ENCODE assay signal across 9 cellular contexts in the genomic region with DNA sequence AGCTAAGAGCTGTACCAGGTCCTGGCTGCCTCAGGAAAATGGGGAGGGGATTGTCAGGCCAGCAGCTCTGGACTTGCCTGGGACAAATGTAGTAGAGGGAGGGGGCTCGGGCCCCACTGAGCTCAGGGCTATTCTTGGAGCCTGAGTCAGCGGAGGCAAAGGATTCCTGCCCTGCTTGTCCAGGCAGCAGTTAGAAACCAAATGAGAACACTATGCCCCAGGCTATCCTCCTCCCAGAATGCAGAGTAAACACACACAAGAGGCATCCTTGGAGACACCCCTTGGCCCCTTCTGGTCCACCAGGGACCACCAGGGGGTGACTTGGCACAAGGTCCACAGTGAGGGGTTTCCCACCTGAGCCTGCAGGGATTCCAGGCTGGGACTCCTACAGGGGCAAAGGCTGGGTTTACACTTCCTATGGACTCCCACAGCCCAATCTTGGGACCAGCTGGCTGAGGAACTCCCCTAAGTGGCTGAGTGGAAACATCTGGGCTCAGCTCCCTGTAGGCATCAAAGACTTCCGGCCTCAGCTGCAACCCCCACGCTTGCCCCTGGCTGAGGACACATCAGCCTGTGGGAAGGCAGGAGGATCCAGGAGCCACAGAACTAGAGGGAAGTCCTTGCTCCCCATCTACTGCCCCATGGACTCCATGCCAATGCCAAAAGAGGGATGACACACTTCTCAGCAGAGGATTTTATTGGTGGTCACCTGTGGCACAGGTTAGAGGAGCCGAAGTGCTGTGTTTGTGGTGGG. TPM values are rescaled to one million over a fixed set of nuclear protein-coding genes. Genes with fewer than 3 reads are reported as not detected.
DNase-seq lines count a peak whose midpoint lies in the region; ATAC-seq and TF ChIP-seq lines count a peak whose summit lies in the region.
"Had no signal": no experiment of that assay in that cellular context is flagged by ENCODE, and none has a peak within 500 bp of the region (broad histone marks: within the 10 kb centered on the region; RNA-seq: fewer than 3 reads in every experiment).

No MANE protein-coding gene starts in this region.

- no peak overlapping the region for H4K12ac ChIP-seq in trophoblast cell (ENCODE audit: low read depth, low read length)

- peaks cover 27 to 38% (median 34%) of the 10 kb centered on the region in 11 experiments for H3K27me3 ChIP-seq in BLaER1 treated with 17β-estradiol and CSF1 and Interleukin-3, amounts not matched to agents 10 nM and 100 nM
- no peaks in the 10 kb centered on the region for H3K27me3 ChIP-seq in trophoblast cell (ENCODE audit: insufficient read depth, low read length)
- no peaks in the 10 kb centered on the region for H3K27me3 ChIP-seq in CD8-positive, alpha-beta memory T cell (ENCODE audit: insufficient read depth, low read length, poor library complexity, severe bottlenecking)
- no peaks in the 10 kb centered on the region for H3K27me3 ChIP-seq in thyroid gland
- H3K27me3 ChIP-seq: adrenal gland had no signal

- POLR2A ChIA-PET in CD8-positive, alpha-beta memory T cell (lab: Charles Lee), result no interaction called here

- H2BK5ac ChIP-seq in trophoblast cell (ENCODE audit: low read depth, low read length, poor library complexity), result peak overlapping the region; percentile 87

- peak overlapping the region in 6 of 11 experiments; percentile 7 to 56 (median 22); a peak in 4 of 22 replicates for H3K9ac ChIP-seq in BLaER1 treated with 17β-estradiol and CSF1 and Interleukin-3, amounts not matched to agents 10 nM and 100 nM
- H3K9ac ChIP-seq in SK-N-MC (ENCODE audit: insufficient read length), result no peak overlapping the region
- no peak overlapping the region for H3K9ac ChIP-seq in trophoblast cell (ENCODE audit: low read length)

- peaks cover 42% of the 10 kb centered on the region for H3K79me1 ChIP-seq in trophoblast cell (ENCODE audit: low read length)

- peak overlapping the region; percentile 83 for H3K18ac ChIP-seq in trophoblast cell (ENCODE audit: low read length)

- H3K4me3 Mint-ChIP-seq in CD8-positive, alpha-beta memory T cell, result no peak overlapping the region

- H3K9me3 Mint-ChIP-seq in CD8-positive, alpha-beta memory T cell, result no peaks in the 10 kb centered on the region

- intact Hi-C loops in thyroid gland (cut with DNase I), result no loop called here

- peak overlapping the region; percentile 88 for H2BK120ac ChIP-seq in trophoblast cell (ENCODE audit: insufficient read depth, low read length, poor library complexity)

- peak overlapping the region; percentile 79 for H4K91ac ChIP-seq in trophoblast cell (ENCODE audit: low read depth, low read length)

- peak overlapping the region; percentile 32 to 85 (median 71); a peak in 21 of 22 replicates for H3K4me2 ChIP-seq in BLaER1 treated with 17β-estradiol and CSF1 and Interleukin-3, amounts not matched to agents 10 nM and 100 nM
- peak overlapping the region; percentile 35 for H3K4me2 ChIP-seq in trophoblast cell (ENCODE audit: low read length)

- no peak overlapping the region for H3K23ac ChIP-seq in trophoblast cell (ENCODE audit: low read length)

- peaks cover 60 to 71% (median 64%) of the 10 kb centered on the region in 11 experiments for H3K36me3 ChIP-seq in BLaER1 treated with 17β-estradiol and CSF1 and Interleukin-3, amounts not matched to agents 10 nM and 100 nM
- H3K36me3 ChIP-seq in SK-N-MC (ENCODE audit: insufficient read depth, low read length) (peaks cover 4% of the 10 kb centered on the region; the same call in 1 of the 2 replicates), trophoblast cell (ENCODE audit: control insufficient read depth in 1 of 2, insufficient read depth in 2 of 2, low read length in 2 of 2) (peaks cover 55 to 61% of the 10 kb centered on the region in 2 experiments), thyroid gland (peaks cover 48 to 59% of the 10 kb centered on the region in 2 donors)
- peaks cover 33% of the 10 kb centered on the region for H3K36me3 ChIP-seq in CD8-positive, alpha-beta memory T cell (ENCODE audit: insufficient read depth, low read length)

- peaks cover 0 to 64% (median 13%) of the 10 kb centered on the region in 3 donors for H3K36me3 Mint-ChIP-seq in CD8-positive, alpha-beta memory T cell

- peak overlapping the region; percentile 16 for H2AK5ac ChIP-seq in trophoblast cell (ENCODE audit: low read length)

- WGBS in trophoblast cell (ENCODE audit: extremely low coverage, insufficient coverage, insufficient read length), result no CpG with 5 or more reads among the region's 5 CpGs
- WGBS in thyroid gland, 2 donors, result 78 to 90% methylated on average over 2 to 5 of the region's 5 CpGs

- H4K8ac ChIP-seq in trophoblast cell (ENCODE audit: low read depth, low read length), result peak overlapping the region; percentile 17

- CTCF ChIA-PET in CD8-positive, alpha-beta memory T cell (lab: Charles Lee), result interaction anchor here (0.5 to 1.7 kb wide), 2 partner anchors 11 to 92 kb away, joined by 3 to 4 read pairs; a partner anchor contains a TSS

- H3K4ac ChIP-seq in trophoblast cell (ENCODE audit: low read depth, low read length), result no peak overlapping the region

- no peak for TF ChIP-seq CTCF in thyroid gland (IDR thresholded peaks at IDR 0.05)

- peak overlapping the region; percentile 86 for H3K14ac ChIP-seq in trophoblast cell (ENCODE audit: low read length)

- H3K79me2 ChIP-seq in trophoblast cell (ENCODE audit: control insufficient read depth, insufficient read depth, low read length, poor library complexity), result peaks cover 14% of the 10 kb centered on the region

- no peak overlapping the region for H2AFZ ChIP-seq in trophoblast cell (ENCODE audit: insufficient read depth, low read length, poor library complexity)

- peaks cover 0 to 11% (median 2%) of the 10 kb centered on the region in 3 donors for H3K4me1 Mint-ChIP-seq in CD8-positive, alpha-beta memory T cell

- no peak for ATAC-seq in HG03565 (IDR thresholded peaks at IDR 0.05; ENCODE audit: unreplicated experiment)

- H3K27ac Mint-ChIP-seq in CD8-positive, alpha-beta memory T cell, result peak overlapping the region in 1 of 8 donors; percentile 54

- H3K9me3 ChIP-seq in BLaER1 treated with 17β-estradiol and CSF1 and Interleukin-3, amounts not matched to agents 10 nM and 100 nM (replicated peaks in 1 of 11), result no peaks in the 10 kb centered on the region
- no peaks in the 10 kb centered on the region for H3K9me3 ChIP-seq in SK-N-MC (ENCODE audit: low read depth, low read length)
- no peaks in the 10 kb centered on the region for H3K9me3 ChIP-seq in trophoblast cell (ENCODE audit: insufficient read depth, low read depth, low read length)
- no peaks in the 10 kb centered on the region for H3K9me3 ChIP-seq in CD8-positive, alpha-beta memory T cell (ENCODE audit: low read length)
- no peaks in the 10 kb centered on the region for H3K9me3 ChIP-seq in thyroid gland
- H3K9me3 ChIP-seq: adrenal gland had no signal

- H4K20me1 ChIP-seq in BLaER1 treated with 17β-estradiol and CSF1 and Interleukin-3, amounts not matched to agents 10 nM and 100 nM, result peaks cover 34 to 99% (median 79%) of the 10 kb centered on the region in 11 experiments; a peak in 21 of 22 replicates

- H3K4me1 ChIP-seq in BLaER1 treated with 17β-estradiol and CSF1 and Interleukin-3, amounts not matched to agents 10 nM and 100 nM, result peaks cover 28 to 52% (median 36%) of the 10 kb centered on the region in 10 experiments
- peaks cover 52 to 55% of the 10 kb centered on the region in 2 experiments for H3K4me1 ChIP-seq in trophoblast cell (ENCODE audit: control insufficient read depth in 1 of 2, insufficient read depth in 2 of 2, low read length in 2 of 2)
- no peaks in the 10 kb centered on the region for H3K4me1 ChIP-seq in CD8-positive, alpha-beta memory T cell (ENCODE audit: insufficient read depth, low read length)
- peaks cover 5 to 12% of the 10 kb centered on the region in 2 donors for H3K4me1 ChIP-seq in thyroid gland

- peaks cover 4 to 16% of the 10 kb centered on the region in 2 donors for H3K27me3 Mint-ChIP-seq in CD8-positive, alpha-beta memory T cell

- H3K4me3 ChIP-seq in BLaER1 treated with 17β-estradiol and CSF1 and Interleukin-3, amounts not matched to agents 10 nM and 100 nM, result no peak overlapping the region
- H3K4me3 ChIP-seq in SK-N-MC (peak overlapping the region; percentile 14; the same call in 1 of the 2 replicates), trophoblast cell (ENCODE audit: low read depth, low read length) (no peak overlapping the region), thyroid gland (replicated peaks in 1 of 3) (no peak overlapping the region)
- H3K4me3 ChIP-seq in CD8-positive, alpha-beta memory T cell (ENCODE audit: low read length), result no peak overlapping the region
- H3K4me3 ChIP-seq: adrenal gland had no signal

- H3K27ac ChIP-seq in BLaER1 treated with 17β-estradiol and CSF1 and Interleukin-3, amounts not matched to agents 10 nM and 100 nM, result peak overlapping the region in 6 of 11 experiments; percentile 5 to 45 (median 38); a peak in 7 of 22 replicates
- H3K27ac ChIP-seq in SK-N-MC (peak overlapping the region; percentile 71), trophoblast cell (ENCODE audit: low read depth, low read length) (peak overlapping the region; percentile 93), thyroid gland (no peak overlapping the region)
- H3K27ac ChIP-seq in CD8-positive, alpha-beta memory T cell (ENCODE audit: low read depth, low read length), result no peak overlapping the region

- DNase-seq in SK-N-MC (ENCODE audit: low read depth, low spot score), result peak; percentile 24
- peak; percentile 93 for DNase-seq in fibroblast of the conjunctiva (ENCODE audit: low read depth)
- DNase-seq in trophoblast cell, result peak; percentile 82 to 91
- DNase-seq in CD8-positive, alpha-beta memory T cell, result no peak
- no peak for DNase-seq in thyroid gland
- DNase-seq in SKM-1 treated with dmso at 0.1 percent for 144 hours (lab: John Stamatoyannopoulos, UW; ENCODE audit: unreplicated experiment), result no peak

- H2BK12ac ChIP-seq in trophoblast cell (ENCODE audit: low read length), result peak overlapping the region; percentile 34

- TF ChIP-seq POLR2A in thyroid gland (IDR thresholded peaks at IDR 0.05), result no peak

RNA-seq across cellular contexts. Expression of a gene that starts 3.4 kb away (rescaled TPM):
- 23.1 and 26.0 TPM in 2 replicates for polyA plus RNA-seq in trophoblast cell (2013)
- total RNA-seq in CD8-positive, alpha-beta memory T cell, result under 1 TPM; 0.59 to 0.93 TPM
- not detected for polyA plus RNA-seq in CD8-positive, alpha-beta memory T cell
- total RNA-seq in thyroid gland, result 1 to 10 TPM in 1 of 4 donors, under 1 TPM in 3; 0.34 to 1.0 (median 0.80) TPM

RNA-seq across cellular contexts. Expression of a gene that starts 10.9 kb away (rescaled TPM):
- polyA plus RNA-seq in trophoblast cell (2013), result 164 and 166 TPM in 2 replicates
- 100 to 1,000 TPM; 244 to 245 TPM for total RNA-seq in CD8-positive, alpha-beta memory T cell
- polyA plus RNA-seq in CD8-positive, alpha-beta memory T cell, result 172 TPM
- total RNA-seq in thyroid gland, result 100 to 1,000 TPM; 223 to 439 (median 295) TPM

RNA-seq across cellular contexts. Expression of a gene that starts 23.1 kb away (rescaled TPM):
- not detected in 2 replicates for polyA plus RNA-seq in trophoblast cell (2013)
- total RNA-seq in CD8-positive, alpha-beta memory T cell, result not detected
- not detected for polyA plus RNA-seq in CD8-positive, alpha-beta memory T cell
- total RNA-seq in thyroid gland, result not detected
- total RNA-seq: adrenal gland had no signal
- polyA plus RNA-seq: adrenal gland had no signal

RNA-seq across cellular contexts. Expression of a gene that starts 34.9 kb away (rescaled TPM):
- polyA plus RNA-seq in trophoblast cell (2013), result 1.4 and 1.7 TPM in 2 replicates
- total RNA-seq in CD8-positive, alpha-beta memory T cell, result not detected
- polyA plus RNA-seq in CD8-positive, alpha-beta memory T cell, result not detected
- total RNA-seq in thyroid gland, result not detected

RNA-seq across cellular contexts. Expression of a gene that starts 36.8 kb away (rescaled TPM):
- 27.3 and 27.9 TPM in 2 replicates for polyA plus RNA-seq in trophoblast cell (2013)
- total RNA-seq in CD8-positive, alpha-beta memory T cell, result 10 to 100 TPM; 26.4 to 28.6 TPM
- polyA plus RNA-seq in CD8-positive, alpha-beta memory T cell, result 4.9 TPM
- 10 to 100 TPM in 2 of 4 donors, 1 to 10 TPM in 2; 7.5 to 19.1 (median 11.4) TPM for total RNA-seq in thyroid gland

Comparison
In these comparisons a context has a peak if more than half of its experiments do, and no peak if none do; other contexts are left out.
1. H3K27ac ChIP-seq: peak in BLaER1 treated with 17β-estradiol and CSF1 and Interleukin-3, amounts not matched to agents 10 nM and 100 nM (6 of 11), SK-N-MC (single experiment) and trophoblast cell (single experiment); none in CD8-positive, alpha-beta memory T cell (single experiment) and thyroid gland (0 of 3).
2. H3K9ac ChIP-seq: peak in BLaER1 treated with 17β-estradiol and CSF1 and Interleukin-3, amounts not matched to agents 10 nM and 100 nM (6 of 11); none in SK-N-MC (single experiment) and trophoblast cell (single experiment).
3. DNase-seq: peak in SK-N-MC (single experiment), fibroblast of the conjunctiva (single experiment) and trophoblast cell (2 of 2); none in CD8-positive, alpha-beta memory T cell (0 of 5), thyroid gland (0 of 2) and SKM-1 treated with dmso at 0.1 percent for 144 hours (single experiment).